1 cellular context compared by ENCODE assay signal in genomic region chr7:116373229-116373628, GRCh38.
A peak's percentile ranks its signal among the peaks of the same experiment; 100 is the strongest.
DNase-seq lines count a peak whose midpoint lies in the region; ATAC-seq, FAIRE-seq and TF ChIP-seq lines count a peak whose summit lies in the region.
"Not testable (repeated sequence)": the region's sequence is repeated elsewhere in the genome, so short reads cannot be mapped to it uniquely, and the experiment has no call there.

No MANE protein-coding gene starts in this region.

- no CpG with 5 or more reads among the region's 3 CpGs for WGBS in K562 (ENCODE audit: insufficient coverage, low coverage, missing lambda C conversion rate)

- not testable (repeated sequence) for BruUV-seq in K562 (replicated peaks; lab: Mats Ljungman, UMichigan)

- not testable (repeated sequence) for H3K9me3 ChIP-seq in K562 (replicated peaks; ENCODE audit: control insufficient read depth, insufficient read depth, low read depth, low read length)

- H3K9ac ChIP-seq in K562 (ENCODE audit: insufficient read depth in 1 of 2, low read depth in 2 of 2, low read length in 2 of 2): not testable (repeated sequence)

- not testable (repeated sequence) for FAIRE-seq in K562 (lab: Jason Lieb, UNC)

- not testable (repeated sequence) for H3K4me1 ChIP-seq in K562 (replicated peaks in 1 of 2; ENCODE audit: control insufficient read depth in 2 of 2, insufficient read depth in 2 of 2, low read length in 2 of 2)

- in situ Hi-C loops in K562 (cut with MboI): not testable (repeated sequence)

- H3K79me2 ChIP-seq in K562 (ENCODE audit: control insufficient read depth, insufficient read depth, low read length): not testable (repeated sequence)

- intact Hi-C loops in K562 (cut with micrococcal nuclease): not testable (repeated sequence)

- H4K20me1 ChIP-seq in K562 (replicated peaks; ENCODE audit: control insufficient read depth, insufficient read depth, low read length): not testable (repeated sequence)

- not testable (repeated sequence) for TF ChIP-seq RAD21 in K562 (CRISPR knock-in tag; conservative IDR thresholded peaks at IDR 0.05 in 1 of 2, IDR thresholded peaks at IDR 0.05 in 1 of 2)

- not testable (repeated sequence) for TF ChIP-seq EP300 in K562 (IDR thresholded peaks at IDR 0.05; ENCODE audit: low read length)

- H3K36me3 ChIP-seq in K562 (ENCODE audit: control insufficient read depth, insufficient read depth, low read length): not testable (repeated sequence)

- H2AFZ ChIP-seq in K562 (ENCODE audit: low read depth, low read length): not testable (repeated sequence)

- POLR2A ChIA-PET in K562 (lab: Yijun Ruan, JAX): not testable (repeated sequence)

- H3K9me1 ChIP-seq in K562 (ENCODE audit: control insufficient read depth, insufficient read depth, low read length): not testable (repeated sequence)

- not testable (repeated sequence) for H3K4me3 ChIP-seq in K562

- H3K27me3 ChIP-seq in K562 (ENCODE audit: control insufficient read depth in 2 of 2, insufficient read depth in 2 of 2, low read length in 2 of 2): not testable (repeated sequence)

- H3K4me2 ChIP-seq in K562 (ENCODE audit: insufficient read depth, low read length): not testable (repeated sequence)

- CTCF ChIA-PET in K562 (lab: Yijun Ruan, JAX; ENCODE audit: low intra/inter-chr PET ratio): not testable (repeated sequence)

- ATAC-seq in K562: not testable (repeated sequence)

- TF ChIP-seq CTCF in K562 (IDR thresholded peaks at IDR 0.05 in 2 of 3, conservative IDR thresholded peaks at IDR 0.05 in 1 of 3; ENCODE audit: insufficient read depth in 2 of 3, low read depth in 1 of 3, low read length in 3 of 3): not testable (repeated sequence)

- not testable (repeated sequence) for DNase-seq in K562 (ENCODE audit: extremely low read depth in 1 of 4, low spot score in 3 of 4)

- not testable (repeated sequence) for TF ChIP-seq POLR2A in K562 (conservative IDR thresholded peaks at IDR 0.05)

- not testable (repeated sequence) for H3K27ac ChIP-seq in K562 (ENCODE audit: extremely low read depth, low read depth, low read length)

TF ChIP-seq in K562, 482 proteins besides CTCF, POLR2A, EP300 and RAD21:
- TF ChIP-seq ZNF507 (tag; conservative IDR thresholded peaks at IDR 0.05) (peak; percentile 94), ZNF354B (CRISPR knock-in tag; IDR thresholded peaks at IDR 0.05) (peak; percentile 52; the same call in 1 of the 2 replicates)
